1 cellular context compared by ENCODE assay signal in genomic region chr19:18571564-18572344, GRCh38.
TF ChIP-seq lines count a peak whose summit lies in the region.

UBA52 (plus strand) TSS chr19:18571857; CDS start chr19:18573301, 1,444 bp downstream.

TF ChIP-seq in GM12878, 131 proteins besides CTCF, POLR2A, EP300 and RAD21 (continued from another document and continues in another):
- TF ChIP-seq CEBPZ (IDR thresholded peaks at IDR 0.05; ENCODE audit: low read depth, low read length): no peak
- TF ChIP-seq NRF1 (conservative IDR thresholded peaks at IDR 0.05; ENCODE audit: low read depth, low read length): peak; percentile 81
- no peak for TF ChIP-seq PRDM15 (CRISPR knock-in tag; IDR thresholded peaks at IDR 0.05)
- TF ChIP-seq HDGF (IDR thresholded peaks at IDR 0.05): no peak
- TF ChIP-seq USF1 (IDR thresholded peaks at IDR 0.05; ENCODE audit: borderline replicate concordance, extremely low read length, insufficient read depth, low read depth, low read length): peak; percentile 94
- TF ChIP-seq MAX (IDR thresholded peaks at IDR 0.05; ENCODE audit: low read depth, low read length): peak; percentile 99
- peak; percentile 98 for TF ChIP-seq TAF1 (IDR thresholded peaks at IDR 0.05; ENCODE audit: borderline replicate concordance, low read depth, low read length)
- no peak for TF ChIP-seq BCL11A (IDR thresholded peaks at IDR 0.05; ENCODE audit: low read depth, low read length)
- no peak for TF ChIP-seq ZNF274 (IDR thresholded peaks at IDR 0.05; ENCODE audit: insufficient read depth, insufficient read length)
- peak; percentile 23; the same call in 1 of the 2 replicates for TF ChIP-seq CBFB (IDR thresholded peaks at IDR 0.05; ENCODE audit: low read depth)
- TF ChIP-seq ZNF592 (IDR thresholded peaks at IDR 0.05): no peak
- TF ChIP-seq CREB1 (IDR thresholded peaks at IDR 0.05; ENCODE audit: low read depth): peak; percentile 98
- TF ChIP-seq PAX5 (IDR thresholded peaks at IDR 0.05; ENCODE audit: borderline replicate concordance, low read depth, low read length): peak; percentile 59; the same call in 1 of the 2 replicates
- peak; percentile 35 for TF ChIP-seq E4F1 (IDR thresholded peaks at IDR 0.05; ENCODE audit: borderline replicate concordance, partially characterized antibody)
- peak; percentile 50 to 90 for TF ChIP-seq EGR1 (IDR thresholded peaks at IDR 0.05; ENCODE audit: borderline replicate concordance in 1 of 2, low read depth in 2 of 2, low read length in 2 of 2)
- TF ChIP-seq NR2C1 (IDR thresholded peaks at IDR 0.05): peak; percentile 86
- TF ChIP-seq IKZF1 (conservative IDR thresholded peaks at IDR 0.05): peak; percentile 90
- no peak for TF ChIP-seq BCLAF1 (IDR thresholded peaks at IDR 0.05)
- TF ChIP-seq HDAC2 (IDR thresholded peaks at IDR 0.05): no peak
- no peak; the same call in 1 of the 2 replicates for TF ChIP-seq ATF7 (IDR thresholded peaks at IDR 0.05; ENCODE audit: low read depth)
- TF ChIP-seq TBL1XR1 (IDR thresholded peaks at IDR 0.05; ENCODE audit: low read depth, low read length): no peak
- TF ChIP-seq YBX1 (IDR thresholded peaks at IDR 0.05): no peak
- TF ChIP-seq ZBTB40 (IDR thresholded peaks at IDR 0.05; ENCODE audit: borderline replicate concordance): peak; percentile 86
- peak; percentile 77; the same call in 1 of the 2 replicates for TF ChIP-seq ZNF207 (IDR thresholded peaks at IDR 0.05; ENCODE audit: borderline replicate concordance)
- peak; percentile 96 for TF ChIP-seq LARP7 (IDR thresholded peaks at IDR 0.05)
- no peak for TF ChIP-seq ASH2L (IDR thresholded peaks at IDR 0.05; ENCODE audit: borderline replicate concordance, low read depth)
- TF ChIP-seq SIN3A (IDR thresholded peaks at IDR 0.05; ENCODE audit: low read depth, low read length): peak; percentile 89; the same call in 1 of the 2 replicates
- no peak for TF ChIP-seq SKIL (IDR thresholded peaks at IDR 0.05; ENCODE audit: low read depth, poor library complexity, severe bottlenecking)
